In the genomic region with DNA sequence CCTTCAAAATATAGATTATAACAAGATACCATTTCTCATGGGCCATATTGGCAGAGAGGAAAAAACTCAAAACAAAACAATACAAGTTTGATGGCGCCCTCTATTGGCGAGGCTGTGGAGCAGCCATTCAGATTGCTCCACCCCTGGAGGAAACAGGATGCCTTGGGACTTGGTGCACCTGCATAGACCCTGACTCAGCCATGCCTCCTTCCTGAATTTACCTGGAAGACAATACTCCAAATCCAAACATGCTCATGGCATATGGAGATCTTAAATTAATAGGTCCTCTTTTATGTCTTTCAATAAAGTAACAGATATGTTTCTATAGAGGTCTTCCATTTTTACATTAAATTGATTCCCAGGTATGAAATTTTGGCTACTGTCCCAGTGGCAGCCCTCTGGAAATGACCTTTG, we compare ENCODE assay signal across 8 cellular contexts.
DNase-seq lines count a peak whose midpoint lies in the region; ATAC-seq and FAIRE-seq lines count a peak whose summit lies in the region.

No MANE protein-coding gene starts in this region.

- no peak for ATAC-seq in GM18517 (IDR thresholded peaks at IDR 0.05; ENCODE audit: unreplicated experiment)

- DNase-seq in Kasumi-1 (lab: John Stamatoyannopoulos, UW): peak; percentile 55 to 80
- peak; percentile 49 for DNase-seq in SKM-1 (lab: John Stamatoyannopoulos, UW; ENCODE audit: unreplicated experiment)
- DNase-seq in activated naive CD4-positive, alpha-beta T cell treated with anti-CD3 and anti-CD28 coated beads, Interleukin-2, amount 50 U/mL, for 16 hours: peak; percentile 67
- DNase-seq in inferior parietal cortex (ENCODE audit: extremely low spot score): peak; percentile 71
- DNase-seq in stimulated activated CD4-positive, alpha-beta T cell treated with anti-CD3 and anti-CD28 coated beads, TNF-alpha, amount 100 ng/mL, for 48 hours (ENCODE audit: low read depth in 3 of 3): peak in 2 of 3 donors; percentile 62 to 70
- DNase-seq in Ammon's horn (ENCODE audit: low spot score): no peak

- peak; percentile 87 for FAIRE-seq in G401.6 (lab: Jason Lieb, UNC)
